ENCODE assay signal across 34 cellular contexts in the genomic region with DNA sequence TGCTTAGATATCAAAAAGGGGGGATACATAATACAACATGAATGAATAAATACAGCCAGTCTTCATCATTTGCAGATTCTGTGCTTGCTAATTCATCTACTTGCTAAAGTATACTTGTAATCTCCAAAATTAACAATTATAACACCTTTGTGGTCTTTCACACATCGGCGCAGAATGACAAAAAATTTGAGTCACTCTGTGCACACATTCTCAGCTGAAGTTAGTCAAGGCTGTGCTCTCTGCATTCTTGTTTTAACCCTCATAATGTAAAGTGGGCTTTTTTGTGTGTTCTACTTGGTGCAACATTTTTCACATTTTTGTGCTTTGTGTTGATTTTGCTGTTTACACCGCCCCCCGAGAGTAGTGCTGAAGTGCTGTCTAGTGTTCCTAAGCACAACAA.
"Had no signal": no experiment of that assay in that cellular context is flagged by ENCODE, and none has a peak within 500 bp of the region (broad histone marks: within the 10 kb centered on the region; RNA-seq: fewer than 3 reads in every experiment).

No MANE protein-coding gene starts in this region.

- H3K9me3 Mint-ChIP-seq: activated T-cell treated with anti-CD3 and anti-CD28 coated beads, Interleukin-2, amount 50 U/mL, for 4 hours had no signal

- ATAC-seq: activated CD8-positive, alpha-beta T cell treated with anti-CD3 and anti-CD28 coated beads, Interleukin-2, amount 10 ng/mL, durations not matched to agents 7 days and 5 days; activated T-cell treated with anti-CD3 and anti-CD28 coated beads, Interleukin-2, amount 50 U/mL, for 4 hours; PC-3 had no signal

- H3K36me3 Mint-ChIP-seq: activated naive CD4-positive, alpha-beta T cell treated with anti-CD3 and anti-CD28 coated beads, Interleukin-2, amount 10 ng/mL, durations not matched to agents 7 days and 5 days had no signal

- H3K4me1 ChIP-seq: Peyer's patch, SJSA1 had no signal

- H3K4me1 Mint-ChIP-seq: activated naive CD4-positive, alpha-beta T cell treated with anti-CD3 and anti-CD28 coated beads, Interleukin-2, amount 10 ng/mL, durations not matched to agents 7 days and 5 days had no signal

- H3K9ac ChIP-seq: KMS-11, SK-N-SH had no signal

- H3K27ac ChIP-seq: cardiac muscle cell, KMS-11, Peyer's patch, SJSA1, WERI-Rb-1 had no signal

- H3K9me3 ChIP-seq: Peyer's patch, SJSA1, SK-N-SH had no signal

- H3K27ac Mint-ChIP-seq: activated CD4-positive, alpha-beta T cell treated with anti-CD3 and anti-CD28 coated beads, Interleukin-2, amount 10 ng/mL, durations not matched to agents 24 days and 14 days; activated CD8-positive, alpha-beta T cell treated with anti-CD3 and anti-CD28 coated beads, Interleukin-2, amount 10 ng/mL, durations not matched to agents 7 days and 5 days; activated naive CD4-positive, alpha-beta T cell treated with anti-CD3 and anti-CD28 coated beads, Interleukin-2, amount 10 ng/mL, durations not matched to agents 7 days and 5 days; activated naive CD8-positive, alpha-beta T cell; T-helper 1 cell treated with Interleukin-12 subunit alpha and Interleukin-12 subunit beta and Interleukin-4 antibody, amounts not matched to agents 30 μg/mL and 1 μg/mL, for 36 hours had no signal

- DNase-seq: activated CD4-positive, alpha-beta T cell treated with anti-CD3 and anti-CD28 coated beads for 1 hour; activated CD4-positive, alpha-beta T cell treated with anti-CD3 and anti-CD28 coated beads, Interleukin-2, amount 10 ng/mL, durations not matched to agents 24 days and 14 days; activated CD4-positive, alpha-beta T cell treated with anti-CD3 and anti-CD28 coated beads, Interleukin-2, amount 50 U/mL, for 48 hours; activated CD4-positive, CD25-positive, alpha-beta regulatory T cell; activated CD8-positive, alpha-beta T cell treated with anti-CD3 and anti-CD28 coated beads, Interleukin-2, amount 10 ng/mL, durations not matched to agents 7 days and 5 days; activated effector memory CD4-positive, alpha-beta T cell treated with Interleukin-2 at 50 U/mL for 16 hours; activated naive CD4-positive, alpha-beta T cell treated with anti-CD3 and anti-CD28 coated beads, Interleukin-2, amount 10 ng/mL, durations not matched to agents 7 days and 5 days; activated T-cell treated with anti-CD3 and anti-CD28 coated beads, Interleukin-2, amount 50 U/mL, for 4 hours; amniotic stem cell; aorta; cerebellar nuclear complex; MM.1S; MV-4-11; NCI-H1092; NCI-H1436 treated with DMSO at 0.1 percent for 48 hours; NCI-H1694 treated with DMSO at 0.1 percent for 48 hours; NCI-H2029; NCI-H2171; NCI-H510A; NCI-H526; NCI-H748 treated with DMSO at 0.1 percent for 48 hours; NK-92 treated with Interleukin-12 subunit alpha and Interleukin-12 subunit beta, amount 100 ng/mL, for 24 hours; PC-3; Peyer's patch; RPMI8226; SHP77 treated with DMSO at 0.1 percent for 48 hours; SK-N-SH; T-helper 9 cell; WERI-Rb-1 had no signal

- H3K27me3 ChIP-seq: cardiac muscle cell, Peyer's patch had no signal

- H3K4me3 Mint-ChIP-seq: activated CD4-positive, alpha-beta T cell treated with anti-CD3 and anti-CD28 coated beads, Interleukin-2, amount 10 ng/mL, durations not matched to agents 24 days and 14 days; activated CD8-positive, alpha-beta T cell treated with anti-CD3 and anti-CD28 coated beads, Interleukin-2, amount 10 ng/mL, durations not matched to agents 7 days and 5 days; activated naive CD4-positive, alpha-beta T cell treated with anti-CD3 and anti-CD28 coated beads, Interleukin-2, amount 10 ng/mL, durations not matched to agents 7 days and 5 days; activated naive CD8-positive, alpha-beta T cell; activated T-cell treated with anti-CD3 and anti-CD28 coated beads, Interleukin-2, amount 50 U/mL, for 4 hours; T-helper 1 cell treated with Interleukin-12 subunit alpha and Interleukin-12 subunit beta and Interleukin-4 antibody, amounts not matched to agents 30 μg/mL and 1 μg/mL, for 36 hours had no signal

- H3K4me2 ChIP-seq: KMS-11, SK-N-SH had no signal

- H3K27me3 Mint-ChIP-seq: activated CD4-positive, alpha-beta T cell treated with anti-CD3 and anti-CD28 coated beads, Interleukin-2, amount 10 ng/mL, durations not matched to agents 24 days and 14 days; activated naive CD8-positive, alpha-beta T cell had no signal

- H3K4me3 ChIP-seq: cardiac muscle cell, Peyer's patch, SJSA1 had no signal

- H3K9me2 ChIP-seq: SK-N-SH had no signal

- H3K36me3 ChIP-seq: cardiac muscle cell, Peyer's patch, SJSA1, WERI-Rb-1 had no signal
